1 cellular context compared by ENCODE assay signal in the genomic region with DNA sequence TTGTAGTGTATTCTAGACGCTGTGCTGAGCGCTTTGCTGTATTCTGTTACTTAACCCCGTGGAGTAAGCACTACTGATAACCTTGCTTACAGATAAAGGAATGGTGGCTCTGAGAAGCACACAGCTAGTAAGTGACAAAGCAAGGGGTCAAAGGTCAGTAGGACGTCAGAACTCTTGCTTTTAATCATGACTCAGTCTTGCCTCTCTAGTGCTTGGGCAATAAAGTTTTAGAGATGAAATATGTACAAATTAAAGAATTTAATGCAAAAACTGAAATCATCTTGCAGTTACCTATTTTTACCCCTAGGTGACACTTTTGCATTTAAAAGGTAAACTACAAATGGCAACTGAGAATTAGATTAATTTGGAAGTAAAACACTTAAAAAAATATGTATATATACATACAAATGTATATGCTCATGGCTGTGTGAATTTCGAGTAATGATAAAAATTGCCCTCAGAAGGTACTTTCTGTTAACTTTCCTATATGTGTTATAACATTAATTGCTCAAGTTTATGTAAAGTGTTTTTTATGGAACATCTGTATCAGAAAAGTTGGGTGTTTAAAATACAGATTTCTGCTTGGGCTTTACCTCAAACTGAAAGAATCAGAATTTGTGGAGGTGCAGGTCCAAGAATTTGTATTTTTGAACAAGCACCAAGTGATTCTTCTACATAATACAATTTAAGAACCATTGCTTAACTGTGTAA.
TF ChIP-seq lines count a peak whose summit lies in the region.

No MANE protein-coding gene starts in this region.

TF ChIP-seq in K562, 482 proteins besides CTCF, POLR2A, EP300 and RAD21 (continued from another document):
- TF ChIP-seq, protein P1, sequence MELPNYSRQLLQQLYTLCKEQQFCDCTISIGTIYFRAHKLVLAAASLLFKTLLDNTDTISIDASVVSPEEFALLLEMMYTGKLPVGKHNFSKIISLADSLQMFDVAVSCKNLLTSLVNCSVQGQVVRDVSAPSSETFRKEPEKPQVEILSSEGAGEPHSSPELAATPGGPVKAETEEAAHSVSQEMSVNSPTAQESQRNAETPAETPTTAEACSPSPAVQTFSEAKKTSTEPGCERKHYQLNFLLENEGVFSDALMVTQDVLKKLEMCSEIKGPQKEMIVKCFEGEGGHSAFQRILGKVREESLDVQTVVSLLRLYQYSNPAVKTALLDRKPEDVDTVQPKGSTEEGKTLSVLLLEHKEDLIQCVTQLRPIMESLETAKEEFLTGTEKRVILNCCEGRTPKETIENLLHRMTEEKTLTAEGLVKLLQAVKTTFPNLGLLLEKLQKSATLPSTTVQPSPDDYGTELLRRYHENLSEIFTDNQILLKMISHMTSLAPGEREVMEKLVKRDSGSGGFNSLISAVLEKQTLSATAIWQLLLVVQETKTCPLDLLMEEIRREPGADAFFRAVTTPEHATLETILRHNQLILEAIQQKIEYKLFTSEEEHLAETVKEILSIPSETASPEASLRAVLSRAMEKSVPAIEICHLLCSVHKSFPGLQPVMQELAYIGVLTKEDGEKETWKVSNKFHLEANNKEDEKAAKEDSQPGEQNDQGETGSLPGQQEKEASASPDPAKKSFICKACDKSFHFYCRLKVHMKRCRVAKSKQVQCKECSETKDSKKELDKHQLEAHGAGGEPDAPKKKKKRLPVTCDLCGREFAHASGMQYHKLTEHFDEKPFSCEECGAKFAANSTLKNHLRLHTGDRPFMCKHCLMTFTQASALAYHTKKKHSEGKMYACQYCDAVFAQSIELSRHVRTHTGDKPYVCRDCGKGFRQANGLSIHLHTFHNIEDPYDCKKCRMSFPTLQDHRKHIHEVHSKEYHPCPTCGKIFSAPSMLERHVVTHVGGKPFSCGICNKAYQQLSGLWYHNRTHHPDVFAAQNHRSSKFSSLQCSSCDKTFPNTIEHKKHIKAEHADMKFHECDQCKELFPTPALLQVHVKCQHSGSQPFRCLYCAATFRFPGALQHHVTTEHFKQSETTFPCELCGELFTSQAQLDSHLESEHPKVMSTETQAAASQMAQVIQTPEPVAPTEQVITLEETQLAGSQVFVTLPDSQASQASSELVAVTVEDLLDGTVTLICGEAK (IDR thresholded peaks at IDR 0.05) = peak; percentile 79
- TF ChIP-seq, protein P1 (CRISPR knock-in tag; IDR thresholded peaks at IDR 0.05) = peak; percentile 23; the same call in 1 of the 2 replicates
- TF ChIP-seq NR2C2 (CRISPR knock-in tag; IDR thresholded peaks at IDR 0.05) = peak; percentile 64
- TF ChIP-seq NR2C2 (tag; IDR thresholded peaks at IDR 0.05) = peak; percentile 87
- TF ChIP-seq, protein P2, sequence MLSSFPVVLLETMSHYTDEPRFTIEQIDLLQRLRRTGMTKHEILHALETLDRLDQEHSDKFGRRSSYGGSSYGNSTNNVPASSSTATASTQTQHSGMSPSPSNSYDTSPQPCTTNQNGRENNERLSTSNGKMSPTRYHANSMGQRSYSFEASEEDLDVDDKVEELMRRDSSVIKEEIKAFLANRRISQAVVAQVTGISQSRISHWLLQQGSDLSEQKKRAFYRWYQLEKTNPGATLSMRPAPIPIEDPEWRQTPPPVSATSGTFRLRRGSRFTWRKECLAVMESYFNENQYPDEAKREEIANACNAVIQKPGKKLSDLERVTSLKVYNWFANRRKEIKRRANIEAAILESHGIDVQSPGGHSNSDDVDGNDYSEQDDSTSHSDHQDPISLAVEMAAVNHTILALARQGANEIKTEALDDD (IDR thresholded peaks at IDR 0.05) = peak; percentile 68; the same call in 1 of the 2 replicates
- TF ChIP-seq NR2C1 (IDR thresholded peaks at IDR 0.05) = peak; percentile 83
- TF ChIP-seq NR2C1 (tag; IDR thresholded peaks at IDR 0.05) = peak; percentile 93
- TF ChIP-seq, protein P3, sequence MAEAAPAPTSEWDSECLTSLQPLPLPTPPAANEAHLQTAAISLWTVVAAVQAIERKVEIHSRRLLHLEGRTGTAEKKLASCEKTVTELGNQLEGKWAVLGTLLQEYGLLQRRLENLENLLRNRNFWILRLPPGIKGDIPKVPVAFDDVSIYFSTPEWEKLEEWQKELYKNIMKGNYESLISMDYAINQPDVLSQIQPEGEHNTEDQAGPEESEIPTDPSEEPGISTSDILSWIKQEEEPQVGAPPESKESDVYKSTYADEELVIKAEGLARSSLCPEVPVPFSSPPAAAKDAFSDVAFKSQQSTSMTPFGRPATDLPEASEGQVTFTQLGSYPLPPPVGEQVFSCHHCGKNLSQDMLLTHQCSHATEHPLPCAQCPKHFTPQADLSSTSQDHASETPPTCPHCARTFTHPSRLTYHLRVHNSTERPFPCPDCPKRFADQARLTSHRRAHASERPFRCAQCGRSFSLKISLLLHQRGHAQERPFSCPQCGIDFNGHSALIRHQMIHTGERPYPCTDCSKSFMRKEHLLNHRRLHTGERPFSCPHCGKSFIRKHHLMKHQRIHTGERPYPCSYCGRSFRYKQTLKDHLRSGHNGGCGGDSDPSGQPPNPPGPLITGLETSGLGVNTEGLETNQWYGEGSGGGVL (CRISPR knock-in tag; IDR thresholded peaks at IDR 0.05) = no peak
- peak; percentile 40; the same call in 1 of the 2 replicates for TF ChIP-seq CREM (IDR thresholded peaks at IDR 0.05; ENCODE audit: low read depth)
- TF ChIP-seq, protein P4, sequence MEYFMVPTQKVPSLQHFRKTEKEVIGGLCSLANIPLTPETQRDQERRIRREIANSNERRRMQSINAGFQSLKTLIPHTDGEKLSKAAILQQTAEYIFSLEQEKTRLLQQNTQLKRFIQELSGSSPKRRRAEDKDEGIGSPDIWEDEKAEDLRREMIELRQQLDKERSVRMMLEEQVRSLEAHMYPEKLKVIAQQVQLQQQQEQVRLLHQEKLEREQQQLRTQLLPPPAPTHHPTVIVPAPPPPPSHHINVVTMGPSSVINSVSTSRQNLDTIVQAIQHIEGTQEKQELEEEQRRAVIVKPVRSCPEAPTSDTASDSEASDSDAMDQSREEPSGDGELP (CRISPR knock-in tag; IDR thresholded peaks at IDR 0.05; ENCODE audit: borderline replicate concordance) = no peak
- TF ChIP-seq, protein P5, sequence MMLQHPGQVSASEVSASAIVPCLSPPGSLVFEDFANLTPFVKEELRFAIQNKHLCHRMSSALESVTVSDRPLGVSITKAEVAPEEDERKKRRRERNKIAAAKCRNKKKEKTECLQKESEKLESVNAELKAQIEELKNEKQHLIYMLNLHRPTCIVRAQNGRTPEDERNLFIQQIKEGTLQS (IDR thresholded peaks at IDR 0.05) = peak; percentile 25; the same call in 1 of the 2 replicates
- TF ChIP-seq, protein P5 (CRISPR knock-in tag; conservative IDR thresholded peaks at IDR 0.05) = no peak
- no peak for TF ChIP-seq JUND (IDR thresholded peaks at IDR 0.05; ENCODE audit: borderline replicate concordance, low read depth, low read length)
- TF ChIP-seq JUND (tag; IDR thresholded peaks at IDR 0.05; ENCODE audit: borderline replicate concordance, low read depth, low read length) = peak; percentile 53; the same call in 1 of the 3 replicates
